Comparison of ENCODE assay signal across 11 cellular contexts in the genomic region with DNA sequence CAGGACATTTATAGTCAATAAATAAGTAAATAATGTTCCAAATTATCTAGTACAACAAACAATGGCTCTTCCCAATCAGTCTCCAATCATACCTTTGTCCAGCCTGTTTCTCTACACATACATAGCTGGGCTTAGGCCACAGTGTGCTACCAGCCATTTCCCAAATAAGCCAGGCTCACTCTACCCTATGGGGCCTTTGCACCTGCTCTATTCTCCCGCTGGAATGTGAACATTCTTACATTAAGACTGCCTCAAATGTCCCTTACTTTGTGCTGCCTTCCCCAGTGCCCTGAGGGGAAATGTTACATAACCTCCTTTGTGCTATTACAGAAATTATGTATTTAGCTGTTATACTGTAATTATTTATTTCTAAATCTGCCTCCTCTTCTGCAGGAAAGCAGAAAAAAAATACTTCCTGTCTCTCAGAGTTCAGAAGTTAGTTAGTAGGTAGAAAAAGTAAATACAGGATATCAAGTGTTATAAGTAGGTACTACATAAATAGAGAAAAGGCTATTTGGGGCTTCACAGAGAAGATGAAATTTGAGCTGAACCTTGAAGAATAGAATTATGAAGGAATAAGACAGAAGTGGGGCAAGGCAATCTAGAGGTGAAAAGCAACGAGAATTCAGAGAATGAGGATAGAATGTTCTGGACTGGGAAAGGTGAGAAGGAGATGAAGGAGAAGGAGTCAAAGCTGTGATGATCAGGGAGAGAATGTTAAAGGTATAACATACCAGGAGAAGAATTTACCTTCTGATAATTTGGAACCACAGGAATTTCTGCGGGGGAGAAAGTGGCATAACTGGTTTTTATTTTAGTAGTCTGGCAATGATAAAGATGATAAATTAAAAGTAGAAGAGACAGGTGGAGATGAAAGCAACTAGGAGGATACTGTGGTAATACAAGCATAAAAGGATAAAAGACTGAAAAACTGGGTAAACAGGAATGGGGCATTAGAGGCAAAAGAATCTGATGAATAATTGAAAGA. TPM values are rescaled to one million over a fixed set of nuclear protein-coding genes. Genes with fewer than 3 reads are reported as not detected.
A peak's percentile ranks its signal among the peaks of the same experiment; 100 is the strongest.
DNase-seq lines count a peak whose midpoint lies in the region; ATAC-seq and TF ChIP-seq lines count a peak whose summit lies in the region.
"Had no signal": no experiment of that assay in that cellular context is flagged by ENCODE, and none has a peak within 500 bp of the region (broad histone marks: within the 10 kb centered on the region; RNA-seq: fewer than 3 reads in every experiment).

No MANE protein-coding gene starts in this region.

- no peaks in the 10 kb centered on the region for H3K9me2 ChIP-seq in GM23248 (ENCODE audit: insufficient read depth)

- DNase-seq in A673 (ENCODE audit: low spot score): peak; percentile 5
- DNase-seq in EL: peak; percentile 6
- peak; percentile 58 for DNase-seq in SK-N-MC (ENCODE audit: low read depth, low spot score)
- DNase-seq in kidney glomerular epithelial cell (lab: John Stamatoyannopoulos, UW): peak; percentile 43
- DNase-seq in GM23248: no peak
- no peak for DNase-seq in germinal center (ENCODE audit: low spot score)
- DNase-seq: DND-41, H9, NCI-H1694 had no signal

- H3K9ac ChIP-seq in SK-N-MC (ENCODE audit: insufficient read length) (no peak overlapping the region), GM23248 (no peak overlapping the region)

- H3K4me3 ChIP-seq in A673 (ENCODE audit: low read depth, low read length, poor library complexity, severe bottlenecking) (no peak overlapping the region), SK-N-MC (peak overlapping the region; percentile 36; the same call in 1 of the 2 replicates), GM23248 (no peak overlapping the region)

- no TSS peak for BruUV-seq in A673 (replicated peaks; lab: Mats Ljungman, UMichigan)

- H3K9me3 ChIP-seq in A673 (ENCODE audit: low read depth, low read length, poor library complexity, severe bottlenecking) (no peaks in the 10 kb centered on the region), SK-N-MC (ENCODE audit: low read depth, low read length) (no peaks in the 10 kb centered on the region), GM23248 (ENCODE audit: low read depth) (no peaks in the 10 kb centered on the region)

- H3F3A ChIP-seq in GM23248 (ENCODE audit: insufficient read depth): no peaks in the 10 kb centered on the region

- H2AFZ ChIP-seq in GM23248: no peak overlapping the region

- CTCF ChIA-PET in A673 (lab: Charles Lee): no interaction called here

- H4K20me1 ChIP-seq in GM23248 (ENCODE audit: insufficient read depth): peaks cover 12% of the 10 kb centered on the region

- H3K4me1 ChIP-seq in A673 (ENCODE audit: insufficient read depth, low read length, poor library complexity, severe bottlenecking): peaks cover 5% of the 10 kb centered on the region
- peaks cover 7% of the 10 kb centered on the region; the same call in 1 of the 2 replicates for H3K4me1 ChIP-seq in GM23248 (ENCODE audit: insufficient read depth)

- H3K27ac ChIP-seq in A673 (ENCODE audit: low read depth, low read length, poor library complexity, severe bottlenecking) (no peak overlapping the region), SK-N-MC (peak overlapping the region; percentile 36; the same call in 1 of the 2 replicates), GM23248 (no peak overlapping the region)

- no peak overlapping the region for H3K4me2 ChIP-seq in GM23248 (ENCODE audit: unreplicated experiment)

- POLR2A ChIA-PET in A673 (lab: Charles Lee; ENCODE audit: low non-redundant PET): no interaction called here

- in situ Hi-C loops in GM23248 (cut with MboI): no loop called here

- peaks cover 100% of the 10 kb centered on the region for H3K79me2 ChIP-seq in GM23248 (ENCODE audit: insufficient read depth)

- H3K36me3 ChIP-seq in A673 (ENCODE audit: insufficient read depth, low read length, poor library complexity, severe bottlenecking) (no peaks in the 10 kb centered on the region), SK-N-MC (ENCODE audit: insufficient read depth, low read length) (no peaks in the 10 kb centered on the region), GM23248 (ENCODE audit: low read depth) (0 out of 2 replicates have a peak, but pooled peaks cover 3% of the 10 kb centered on the region)

- 82 to 86% methylated on average over 3 of the region's 3 CpGs for WGBS in GM23248 (ENCODE audit: low coverage in 1 of 2, low lambda C conversion rate in 2 of 2, missing lambda C conversion rate in 2 of 2), 2 experiments

- no peak for TF ChIP-seq CTCF in A673 (conservative IDR thresholded peaks at IDR 0.05; ENCODE audit: low read depth, low read length)

- no peak for ATAC-seq in HG03196 (IDR thresholded peaks at IDR 0.05; ENCODE audit: unreplicated experiment)
- no peak for ATAC-seq in HG03460 (IDR thresholded peaks at IDR 0.05; ENCODE audit: unreplicated experiment)

- intact Hi-C loops in A673 (cut with micrococcal nuclease; ENCODE audit: unreplicated experiment): no loop called here

- H3K27me3 ChIP-seq in A673 (replicated peaks; ENCODE audit: insufficient read depth, low read depth, low read length, poor library complexity): no peaks in the 10 kb centered on the region
- no peaks in the 10 kb centered on the region for H3K27me3 ChIP-seq in GM23248 (replicated peaks; ENCODE audit: insufficient read depth)

RNA-seq across cellular contexts. Expression of gene ROCK1, which starts 37.0 kb away (rescaled TPM):
- total RNA-seq in A673 (2021): 34.9 and 38.1 TPM in 2 replicates
- total RNA-seq in GM23248 (2014; rRNA removed; shearing (Covaris generic)): 33.6 and 34.4 TPM in 2 replicates
- 33.3 and 35.9 TPM in 2 replicates for polyA plus RNA-seq in GM23248 (2016; fragmentation: Nextera tagmentation; extraction: Ambion mirVana)

Comparison
In these comparisons a context has a peak if more than half of its experiments do, and no peak if none do; other contexts are left out.
1. DNase-seq: peak in A673 (single experiment), EL (single experiment), SK-N-MC (single experiment) and kidney glomerular epithelial cell (single experiment); none in GM23248 (single experiment) and germinal center (single experiment).